Comparison of ENCODE assay signal across 9 cellular contexts in genomic region chr9:14992516-14992915, GRCh38.
A peak's percentile ranks its signal among the peaks of the same experiment; 100 is the strongest.
DNase-seq lines count a peak whose midpoint lies in the region; ATAC-seq and TF ChIP-seq lines count a peak whose summit lies in the region.
"Had no signal": no experiment of that assay in that cellular context is flagged by ENCODE, and none has a peak within 500 bp of the region (broad histone marks: within the 10 kb centered on the region; RNA-seq: fewer than 3 reads in every experiment).

No MANE protein-coding gene starts in this region.

- H3K4me1 ChIP-seq in right atrium auricular region (no peaks in the 10 kb centered on the region), mononuclear cell (ENCODE audit: insufficient read depth, low read length) (peaks cover 28% of the 10 kb centered on the region), aorta (ENCODE audit: control insufficient read depth in 1 of 2, insufficient read depth in 2 of 2, low read length in 2 of 2) (no peaks in the 10 kb centered on the region)

- H3K4me3 ChIP-seq in right atrium auricular region, result peak overlapping the region; percentile 56 to 63
- H3K4me3 ChIP-seq in mononuclear cell (ENCODE audit: low read length), result peak overlapping the region; percentile 20
- peak overlapping the region; percentile 14 to 84 for H3K4me3 ChIP-seq in aorta (ENCODE audit: low read length in 2 of 2)

- H3K27me3 ChIP-seq in right atrium auricular region (no peaks in the 10 kb centered on the region), mononuclear cell (ENCODE audit: insufficient read depth, low read length) (no peaks in the 10 kb centered on the region), aorta (ENCODE audit: control insufficient read depth in 1 of 2, insufficient read depth in 2 of 2, low read length in 1 of 2) (no peaks in the 10 kb centered on the region)

- H3K27me3 Mint-ChIP-seq in activated naive CD8-positive, alpha-beta T cell treated with anti-CD3 and anti-CD28 coated beads for 36 hours, result peaks cover 18% of the 10 kb centered on the region

- no peak overlapping the region for H3K27ac Mint-ChIP-seq in activated naive CD8-positive, alpha-beta T cell treated with anti-CD3 and anti-CD28 coated beads for 36 hours

- TF ChIP-seq CTCF in right atrium auricular region (IDR thresholded peaks at IDR 0.05), result no peak

- intact Hi-C loops in left ventricle myocardium superior (cut with micrococcal nuclease) (no loop called here), aorta (cut with DNase I) (loop anchor here in 1 of 2 donors (10.0 kb wide), 1 partner anchor 152 kb away; no protein-coding TSS in a partner anchor)

- ATAC-seq in left ventricle myocardium superior (no peak), aorta (ENCODE audit: low FRiP score) (no peak), HG03139 (IDR thresholded peaks at IDR 0.05; ENCODE audit: unreplicated experiment) (no peak), HG02885 (IDR thresholded peaks at IDR 0.05; ENCODE audit: poor library complexity, unreplicated experiment) (no peak)

- H3K9me3 Mint-ChIP-seq in activated naive CD8-positive, alpha-beta T cell treated with anti-CD3 and anti-CD28 coated beads for 36 hours, result no peaks in the 10 kb centered on the region

- H3K4me3 Mint-ChIP-seq in activated naive CD8-positive, alpha-beta T cell treated with anti-CD3 and anti-CD28 coated beads for 36 hours, result peak overlapping the region; percentile 75

- H3K9me3 ChIP-seq in right atrium auricular region, result no peaks in the 10 kb centered on the region
- no peaks in the 10 kb centered on the region for H3K9me3 ChIP-seq in mononuclear cell (ENCODE audit: low read depth, low read length)
- H3K9me3 ChIP-seq in aorta (ENCODE audit: control insufficient read depth, low read length), result no peaks in the 10 kb centered on the region

- H3K36me3 ChIP-seq in right atrium auricular region, result no peaks in the 10 kb centered on the region
- H3K36me3 ChIP-seq in aorta (ENCODE audit: control insufficient read depth in 1 of 2, insufficient read depth in 2 of 2, low read length in 1 of 2), result no peaks in the 10 kb centered on the region

- H3K36me3 Mint-ChIP-seq in activated naive CD8-positive, alpha-beta T cell treated with anti-CD3 and anti-CD28 coated beads for 36 hours, result no peaks in the 10 kb centered on the region

- H3K27ac ChIP-seq in right atrium auricular region, result no peak overlapping the region
- no peak overlapping the region for H3K27ac ChIP-seq in aorta (ENCODE audit: low read depth in 1 of 2, low read length in 2 of 2)
- H3K27ac ChIP-seq: VCaP had no signal

- DNase-seq in right atrium auricular region (ENCODE audit: low spot score) (no peak), left ventricle myocardium superior (no peak), aorta (no peak), SW480 (ENCODE audit: low spot score) (no peak)
- no peak for DNase-seq in activated naive CD8-positive, alpha-beta T cell treated with anti-CD3 and anti-CD28 coated beads for 36 hours

- peaks cover 35% of the 10 kb centered on the region for H3K4me1 Mint-ChIP-seq in activated naive CD8-positive, alpha-beta T cell treated with anti-CD3 and anti-CD28 coated beads for 36 hours

- 73 to 84% methylated on average over 5 of the region's 5 CpGs for WGBS in aorta, 2 donors
